In the genomic region with DNA sequence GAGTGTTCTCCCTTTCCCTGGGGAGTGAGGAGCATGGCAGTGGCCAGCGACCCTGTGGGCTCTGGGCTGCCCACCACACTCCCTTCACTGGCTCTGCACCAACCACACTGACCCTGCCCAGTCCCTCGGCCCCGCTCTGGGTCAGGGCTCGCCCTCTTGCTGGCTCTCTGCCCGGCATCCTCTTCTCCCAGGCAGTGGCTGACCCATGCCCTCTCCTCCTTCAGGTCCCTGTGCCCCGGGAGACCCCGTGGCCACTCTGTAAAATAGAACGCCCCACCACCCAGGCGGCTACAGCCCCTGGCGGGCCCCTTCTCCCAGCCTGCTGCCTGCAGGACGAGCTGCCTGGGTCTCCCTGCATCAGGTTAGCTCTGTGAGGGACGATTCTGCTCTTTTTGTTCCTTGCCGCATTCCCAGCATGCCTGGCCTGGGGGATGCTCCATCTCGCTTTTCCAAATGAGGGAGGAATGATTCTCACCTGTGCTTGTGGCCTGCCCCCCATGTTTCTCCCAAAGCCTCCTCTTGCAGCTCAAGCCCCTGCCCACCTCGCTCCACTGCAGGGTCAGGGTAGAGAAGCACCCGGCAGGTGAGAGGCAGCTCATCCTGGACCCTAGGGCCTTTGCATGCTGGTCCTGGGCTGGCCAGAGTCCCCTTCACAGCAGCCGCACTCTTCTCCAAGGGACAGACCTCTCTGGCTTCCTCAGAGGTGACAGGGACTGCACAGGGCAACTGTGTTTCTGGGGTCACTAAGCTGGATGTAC, we compare ENCODE assay signal across 1 cellular context.
TF ChIP-seq lines count a peak whose summit lies in the region.

No MANE protein-coding gene starts in this region.

TF ChIP-seq in HepG2, 621 proteins besides CTCF, POLR2A, EP300 and RAD21:
- TF ChIP-seq FOXP1 (IDR thresholded peaks at IDR 0.05) (no peak), FOXP1 (CRISPR knock-in tag; IDR thresholded peaks at IDR 0.05) (no peak), HES4 (CRISPR knock-in tag; IDR thresholded peaks at IDR 0.05; ENCODE audit: borderline replicate concordance) (no peak)
TF ChIP-seq in HepG2: peak in this region for 0.
